ENCODE assay signal across 41 cellular contexts in genomic region chr19:33147538-33147937, GRCh38. TPM values are rescaled to one million over a fixed set of nuclear protein-coding genes. Genes with fewer than 3 reads are reported as not detected.
"Had no signal": no experiment of that assay in that cellular context is flagged by ENCODE, and none has a peak within 500 bp of the region (broad histone marks: within the 10 kb centered on the region; RNA-seq: fewer than 3 reads in every experiment).

No MANE protein-coding gene starts in this region.

- H3K4me3 Mint-ChIP-seq: activated CD4-positive, alpha-beta memory T cell treated with anti-CD3 and anti-CD28 coated beads, Interleukin-2, amount 10 ng/mL, durations not matched to agents 7 days and 5 days; activated CD4-positive, alpha-beta T cell treated with anti-CD3 and anti-CD28 coated beads, Interleukin-2, amount 10 ng/mL, durations not matched to agents 7 days and 5 days; activated naive CD8-positive, alpha-beta T cell; activated T-cell treated with anti-CD3 and anti-CD28 coated beads, Interleukin-2, amount 50 U/mL, for 4 hours; activated T-helper 17 cell treated with anti-CD3 and anti-CD28 coated beads, Interleukin-2, amount 50 U/mL, for 72 hours; central memory CD8-positive, alpha-beta T cell; dendritic cell treated with granulocyte-macrophage colony-stimulating factor and Interleukin-4, amounts not matched to agents 40 ng/mL and 50 ng/mL, for 4 days; T-helper 17 cell; T-helper 2 cell treated with Interferon-gamma antibody and Interleukin-4, amounts not matched to agents 5 μg/mL and 100 μg/mL, for 36 hours had no signal

- H3K9me3 Mint-ChIP-seq: activated CD4-positive, alpha-beta memory T cell treated with anti-CD3 and anti-CD28 coated beads, Interleukin-2, amount 10 ng/mL, durations not matched to agents 7 days and 5 days; activated CD4-positive, alpha-beta T cell treated with anti-CD3 and anti-CD28 coated beads, Interleukin-2, amount 10 ng/mL, durations not matched to agents 7 days and 5 days; activated T-cell treated with anti-CD3 and anti-CD28 coated beads, Interleukin-2, amount 50 U/mL, for 4 hours; activated T-helper 17 cell treated with anti-CD3 and anti-CD28 coated beads, Interleukin-2, amount 50 U/mL, for 72 hours; central memory CD8-positive, alpha-beta T cell; dendritic cell treated with granulocyte-macrophage colony-stimulating factor and Interleukin-4, amounts not matched to agents 40 ng/mL and 50 ng/mL, for 4 days; T-helper 2 cell treated with Interferon-gamma antibody and Interleukin-4, amounts not matched to agents 5 μg/mL and 100 μg/mL, for 36 hours had no signal

- H3K4me2 ChIP-seq: hepatocyte had no signal

- H3K27ac ChIP-seq: brain microvascular endothelial cell, coronary artery, dorsolateral prefrontal cortex, esophagus squamous epithelium, gastroesophageal sphincter, heart right ventricle, hepatocyte, WERI-Rb-1 had no signal

- H3K27ac Mint-ChIP-seq: activated CD4-positive, alpha-beta memory T cell treated with anti-CD3 and anti-CD28 coated beads, Interleukin-2, amount 10 ng/mL, durations not matched to agents 7 days and 5 days; activated CD4-positive, alpha-beta T cell treated with anti-CD3 and anti-CD28 coated beads, Interleukin-2, amount 10 ng/mL, durations not matched to agents 7 days and 5 days; activated naive CD8-positive, alpha-beta T cell; dendritic cell treated with granulocyte-macrophage colony-stimulating factor and Interleukin-4, amounts not matched to agents 40 ng/mL and 50 ng/mL, for 4 days; T-helper 2 cell treated with Interferon-gamma antibody and Interleukin-4, amounts not matched to agents 5 μg/mL and 100 μg/mL, for 36 hours had no signal

- H3K4me3 ChIP-seq: coronary artery, dorsolateral prefrontal cortex, esophagus squamous epithelium, gastroesophageal sphincter, heart right ventricle, hepatocyte had no signal

- H3K27me3 ChIP-seq: brain microvascular endothelial cell, dorsolateral prefrontal cortex, esophagus squamous epithelium, gastroesophageal sphincter, hepatocyte had no signal

- H3K27me3 Mint-ChIP-seq: activated CD4-positive, alpha-beta T cell treated with anti-CD3 and anti-CD28 coated beads, Interleukin-2, amount 10 ng/mL, durations not matched to agents 7 days and 5 days; activated T-helper 17 cell treated with anti-CD3 and anti-CD28 coated beads, Interleukin-2, amount 50 U/mL, for 72 hours; central memory CD8-positive, alpha-beta T cell; dendritic cell treated with granulocyte-macrophage colony-stimulating factor and Interleukin-4, amounts not matched to agents 40 ng/mL and 50 ng/mL, for 4 days; T-helper 17 cell had no signal

- FAIRE-seq: astrocyte, bronchial epithelial cell had no signal

- H3K9me3 ChIP-seq: esophagus squamous epithelium, gastroesophageal sphincter, heart right ventricle had no signal

- ATAC-seq: activated T-cell treated with anti-CD3 and anti-CD28 coated beads, Interleukin-2, amount 50 U/mL, for 4 hours; activated T-helper 17 cell treated with anti-CD3 and anti-CD28 coated beads, Interleukin-2, amount 50 U/mL, for 72 hours; gastroesophageal sphincter; heart right ventricle; T-helper 17 cell had no signal

- H2AFZ ChIP-seq: hepatocyte had no signal

- DNase-seq: activated CD4-positive, alpha-beta memory T cell treated with anti-CD3 and anti-CD28 coated beads, Interleukin-2, amount 10 ng/mL, durations not matched to agents 7 days and 5 days; activated CD4-positive, alpha-beta T cell treated with anti-CD3 and anti-CD28 coated beads for 4 hours; activated CD4-positive, alpha-beta T cell treated with anti-CD3 and anti-CD28 coated beads, Interleukin-2, amount 10 ng/mL, durations not matched to agents 7 days and 5 days; activated CD4-positive, alpha-beta T cell treated with anti-CD3 and anti-CD28 coated beads, Interleukin-2, amount 50 U/mL, for 4 hours; activated CD4-positive, CD25-positive, alpha-beta regulatory T cell; activated CD4-positive, CD25-positive, alpha-beta regulatory T cell treated with anti-CD3 and anti-CD28 coated beads, Interleukin-2, amount 50 U/mL, for 72 hours; activated CD8-positive, alpha-beta memory T cell treated with anti-CD3 and anti-CD28 coated beads, Interleukin-2, amount 50 U/mL, for 48 hours; activated effector memory CD4-positive, alpha-beta T cell treated with Interleukin-2 at 50 U/mL for 16 hours; activated gamma-delta T cell treated with Interleukin-2 at 50 U/mL for 16 hours; activated naive CD4-positive, alpha-beta T cell treated with anti-CD3 and anti-CD28 coated beads, Interleukin-2, amount 50 U/mL, for 16 hours; activated naive CD4-positive, alpha-beta T cell treated with Interleukin-2 at 50 U/mL for 16 hours; activated T-cell treated with anti-CD3 and anti-CD28 coated beads for 4 hours; activated T-cell treated with anti-CD3 and anti-CD28 coated beads, Interleukin-2, amount 50 U/mL, for 4 hours; amniotic stem cell; anterior cingulate cortex; brain microvascular endothelial cell; dorsolateral prefrontal cortex; effector memory CD4-positive, alpha-beta T cell; esophagus squamous epithelium; foreskin melanocyte; heart right ventricle; T-helper 17 cell; T1000; WERI-Rb-1 had no signal

- H3K36me3 Mint-ChIP-seq: activated naive CD8-positive, alpha-beta T cell had no signal

- H3K79me2 ChIP-seq: hepatocyte had no signal

- H3K36me3 ChIP-seq: brain microvascular endothelial cell, esophagus squamous epithelium, gastroesophageal sphincter, heart right ventricle, WERI-Rb-1 had no signal

RNA-seq across cellular contexts. Expression of gene WDR88, which starts 15.6 kb away (rescaled TPM):
- total RNA-seq: activated CD4-positive, alpha-beta memory T cell treated with anti-CD3 and anti-CD28 coated beads, Interleukin-2, amount 10 ng/mL, durations not matched to agents 7 days and 5 days; activated T-cell treated with anti-CD3 and anti-CD28 coated beads, Interleukin-2, amount 50 U/mL, for 4 hours; astrocyte; bronchial epithelial cell; cardiac septum; cerebellum; esophagus squamous epithelium; fibroblast of lung; fibroblast of villous mesenchyme; gastroesophageal sphincter; glomerular endothelial cell; hepatocyte; T-helper 17 cell had no signal
- polyA plus RNA-seq: adipose tissue, esophagus, fibroblast of lung, heart right ventricle had no signal

RNA-seq across cellular contexts. Expression of gene LRP3, which starts 46.6 kb away (rescaled TPM):
- total RNA-seq: activated CD4-positive, alpha-beta memory T cell treated with anti-CD3 and anti-CD28 coated beads, Interleukin-2, amount 10 ng/mL, durations not matched to agents 7 days and 5 days; activated T-helper 17 cell treated with anti-CD3 and anti-CD28 coated beads, Interleukin-2, amount 50 U/mL, for 72 hours had no signal
